ENCODE assay signal across 18 cellular contexts in genomic region chr9:97992219-97992618, GRCh38. TPM values are rescaled to one million over a fixed set of nuclear protein-coding genes. Genes with fewer than 3 reads are reported as not detected.
DNase-seq lines count a peak whose midpoint lies in the region; ATAC-seq and TF ChIP-seq lines count a peak whose summit lies in the region.
"Had no signal": no experiment of that assay in that cellular context is flagged by ENCODE, and none has a peak within 500 bp of the region (broad histone marks: within the 10 kb centered on the region; RNA-seq: fewer than 3 reads in every experiment).

No MANE protein-coding gene starts in this region.

- H3K9me3 Mint-ChIP-seq in activated CD4-positive, alpha-beta T cell treated with anti-CD3 and anti-CD28 coated beads, Interleukin-2, amount 10 ng/mL, durations not matched to agents 24 days and 14 days, result no peaks in the 10 kb centered on the region
- no peaks in the 10 kb centered on the region for H3K9me3 Mint-ChIP-seq in activated CD8-positive, alpha-beta T cell treated with anti-CD3 and anti-CD28 coated beads, Interleukin-2, amount 10 ng/mL, durations not matched to agents 7 days and 5 days (ENCODE audit: insufficient read depth)
- no peaks in the 10 kb centered on the region for H3K9me3 Mint-ChIP-seq in naive thymus-derived CD4-positive, alpha-beta T cell
- H3K9me3 Mint-ChIP-seq in immature natural killer cell, result no peaks in the 10 kb centered on the region
- H3K9me3 Mint-ChIP-seq: brain, naive B cell had no signal

- peaks cover 69% of the 10 kb centered on the region for H3K4me1 ChIP-seq in DOHH2 (ENCODE audit: control insufficient read depth, low read length)
- H3K4me1 ChIP-seq in naive thymus-derived CD4-positive, alpha-beta T cell (ENCODE audit: control insufficient read depth in 2 of 2, insufficient read depth in 2 of 2, low read length in 2 of 2), result peaks cover 28 to 62% of the 10 kb centered on the region in 2 donors

- peaks cover 24% of the 10 kb centered on the region for H3K36me3 Mint-ChIP-seq in activated CD4-positive, alpha-beta T cell treated with anti-CD3 and anti-CD28 coated beads, Interleukin-2, amount 10 ng/mL, durations not matched to agents 24 days and 14 days (ENCODE audit: low read depth)
- H3K36me3 Mint-ChIP-seq in activated CD8-positive, alpha-beta T cell treated with anti-CD3 and anti-CD28 coated beads, Interleukin-2, amount 10 ng/mL, durations not matched to agents 7 days and 5 days (ENCODE audit: low read depth), result peaks cover 52% of the 10 kb centered on the region
- peaks cover 0 to 6% (median 3%) of the 10 kb centered on the region in 5 donors for H3K36me3 Mint-ChIP-seq in naive thymus-derived CD4-positive, alpha-beta T cell
- peaks cover 0 to 6% (median 0%) of the 10 kb centered on the region in 3 donors for H3K36me3 Mint-ChIP-seq in immature natural killer cell
- H3K36me3 Mint-ChIP-seq: naive B cell had no signal

- no peaks in the 10 kb centered on the region for H3K27me3 Mint-ChIP-seq in activated CD4-positive, alpha-beta T cell treated with anti-CD3 and anti-CD28 coated beads, Interleukin-2, amount 10 ng/mL, durations not matched to agents 24 days and 14 days
- H3K27me3 Mint-ChIP-seq in activated CD8-positive, alpha-beta T cell treated with anti-CD3 and anti-CD28 coated beads, Interleukin-2, amount 10 ng/mL, durations not matched to agents 7 days and 5 days (ENCODE audit: low read depth), result no peaks in the 10 kb centered on the region
- H3K27me3 Mint-ChIP-seq in naive thymus-derived CD4-positive, alpha-beta T cell, result no peaks in the 10 kb centered on the region
- no peaks in the 10 kb centered on the region for H3K27me3 Mint-ChIP-seq in immature natural killer cell (ENCODE audit: low read depth in 3 of 3)
- H3K27me3 Mint-ChIP-seq: naive B cell had no signal

- peaks cover 92% of the 10 kb centered on the region for H3K36me3 ChIP-seq in DOHH2 (ENCODE audit: control insufficient read depth, low read length)
- H3K36me3 ChIP-seq in naive thymus-derived CD4-positive, alpha-beta T cell (ENCODE audit: control insufficient read depth in 2 of 3, insufficient read depth in 3 of 3, low read length in 3 of 3), result peaks cover 0 to 16% (median 0%) of the 10 kb centered on the region in 3 experiments

- ATAC-seq in activated CD8-positive, alpha-beta T cell treated with anti-CD3 and anti-CD28 coated beads, Interleukin-2, amount 10 ng/mL, durations not matched to agents 7 days and 5 days, result no peak
- no peak for ATAC-seq in naive thymus-derived CD4-positive, alpha-beta T cell
- no peak for ATAC-seq in HG03045 (IDR thresholded peaks at IDR 0.05; ENCODE audit: unreplicated experiment)
- ATAC-seq: gastroesophageal sphincter, Right ventricle myocardium inferior had no signal

- no peaks in the 10 kb centered on the region for H3K27me3 ChIP-seq in DOHH2 (ENCODE audit: control insufficient read depth, low read length)
- H3K27me3 ChIP-seq in naive thymus-derived CD4-positive, alpha-beta T cell (ENCODE audit: control insufficient read depth in 2 of 2, insufficient read depth in 2 of 2, low read length in 2 of 2), result no peaks in the 10 kb centered on the region
- H3K27me3 ChIP-seq: gastroesophageal sphincter had no signal

- POLR2A ChIA-PET in activated CD8-positive, alpha-beta T cell treated with anti-CD3 and anti-CD28 coated beads, Interleukin-2, amount 10 ng/mL, durations not matched to agents 7 days and 5 days (lab: Charles Lee), result interaction anchor here (0.9 to 1.6 kb wide), 4 partner anchors 9 to 70 kb away, joined by 3 read pairs; partner anchors contain the start of genes ANP32B and TRMO
- POLR2A ChIA-PET in naive thymus-derived CD4-positive, alpha-beta T cell (lab: Charles Lee), result interaction anchor here (1.4 to 2.8 kb wide), 3 partner anchors 9 to 71 kb away, joined by 3 to 11 read pairs (median 9); partner anchors contain the start of genes ANP32B and TRMO

- peak overlapping the region; percentile 62 for H3K4me2 ChIP-seq in DOHH2 (ENCODE audit: low read length)

- peak overlapping the region; percentile 38 for H3K4me3 Mint-ChIP-seq in activated CD4-positive, alpha-beta T cell treated with anti-CD3 and anti-CD28 coated beads, Interleukin-2, amount 10 ng/mL, durations not matched to agents 24 days and 14 days
- peak overlapping the region; percentile 55 for H3K4me3 Mint-ChIP-seq in activated CD8-positive, alpha-beta T cell treated with anti-CD3 and anti-CD28 coated beads, Interleukin-2, amount 10 ng/mL, durations not matched to agents 7 days and 5 days
- H3K4me3 Mint-ChIP-seq in naive thymus-derived CD4-positive, alpha-beta T cell, result peak overlapping the region; percentile 14 to 64 (median 41)
- H3K4me3 Mint-ChIP-seq in immature natural killer cell, result no peak overlapping the region
- H3K4me3 Mint-ChIP-seq: brain had no signal

- H3K9me3 ChIP-seq in DOHH2 (ENCODE audit: control insufficient read depth, insufficient read depth, low read length), result no peaks in the 10 kb centered on the region
- no peaks in the 10 kb centered on the region for H3K9me3 ChIP-seq in naive thymus-derived CD4-positive, alpha-beta T cell (ENCODE audit: control insufficient read depth in 2 of 3, low read length in 3 of 3)
- H3K9me3 ChIP-seq: gastroesophageal sphincter, left ventricle myocardium inferior had no signal

- no peak overlapping the region for H3K4me3 ChIP-seq in DOHH2 (ENCODE audit: low read length)
- no peak overlapping the region for H3K4me3 ChIP-seq in naive thymus-derived CD4-positive, alpha-beta T cell (ENCODE audit: low read length)
- H3K4me3 ChIP-seq: gastroesophageal sphincter, left ventricle myocardium inferior had no signal

- peak overlapping the region; percentile 56 for H3K27ac Mint-ChIP-seq in activated CD4-positive, alpha-beta T cell treated with anti-CD3 and anti-CD28 coated beads, Interleukin-2, amount 10 ng/mL, durations not matched to agents 24 days and 14 days
- peak overlapping the region; percentile 67 for H3K27ac Mint-ChIP-seq in activated CD8-positive, alpha-beta T cell treated with anti-CD3 and anti-CD28 coated beads, Interleukin-2, amount 10 ng/mL, durations not matched to agents 7 days and 5 days
- H3K27ac Mint-ChIP-seq in naive thymus-derived CD4-positive, alpha-beta T cell, result peak overlapping the region in 8 of 9 donors; percentile 44 to 85 (median 72)
- H3K27ac Mint-ChIP-seq in immature natural killer cell, result no peak overlapping the region

- peaks cover 74% of the 10 kb centered on the region for H4K20me1 ChIP-seq in DOHH2 (ENCODE audit: control insufficient read depth, insufficient read depth, low read depth, low read length)

- intact Hi-C loops in activated CD4-positive, alpha-beta T cell treated with anti-CD3 and anti-CD28 coated beads, Interleukin-2, amount 10 ng/mL, durations not matched to agents 24 days and 14 days (cut with micrococcal nuclease), result no loop called here
- intact Hi-C loops in naive thymus-derived CD4-positive, alpha-beta T cell (cut with micrococcal nuclease), result loop anchor here in 1 of 2 donors (2.0 kb wide), 1 partner anchor 17 kb away; no protein-coding TSS in a partner anchor

- peaks cover 71% of the 10 kb centered on the region for H3K4me1 Mint-ChIP-seq in activated CD4-positive, alpha-beta T cell treated with anti-CD3 and anti-CD28 coated beads, Interleukin-2, amount 10 ng/mL, durations not matched to agents 24 days and 14 days
- H3K4me1 Mint-ChIP-seq in activated CD8-positive, alpha-beta T cell treated with anti-CD3 and anti-CD28 coated beads, Interleukin-2, amount 10 ng/mL, durations not matched to agents 7 days and 5 days (ENCODE audit: low read depth), result peaks cover 89% of the 10 kb centered on the region
- H3K4me1 Mint-ChIP-seq in naive thymus-derived CD4-positive, alpha-beta T cell, result peaks cover 51 to 90% (median 78%) of the 10 kb centered on the region in 7 donors
- peaks cover 49 to 72% of the 10 kb centered on the region in 2 donors for H3K4me1 Mint-ChIP-seq in immature natural killer cell

- CTCF ChIA-PET in activated CD8-positive, alpha-beta T cell treated with anti-CD3 and anti-CD28 coated beads, Interleukin-2, amount 10 ng/mL, durations not matched to agents 7 days and 5 days (lab: Charles Lee), result interaction anchor here (1.0 to 3.8 kb wide), 5 partner anchors 10 to 69 kb away, joined by 3 to 21 read pairs (median 4); partner anchors contain the start of gene TRMO
- CTCF ChIA-PET in naive thymus-derived CD4-positive, alpha-beta T cell (lab: Charles Lee), result interaction anchor here (1.1 kb wide), 1 partner anchor 10 kb away, joined by 3 read pairs; no protein-coding TSS in a partner anchor

- H3K27ac ChIP-seq in DOHH2 (ENCODE audit: low read depth, low read length), result peak overlapping the region; percentile 44
- H3K27ac ChIP-seq in naive thymus-derived CD4-positive, alpha-beta T cell (ENCODE audit: low read depth, low read length), result peak overlapping the region; percentile 38
- H3K27ac ChIP-seq: gastroesophageal sphincter, left ventricle myocardium inferior had no signal

- no peak for DNase-seq in activated CD4-positive, alpha-beta T cell treated with anti-CD3 and anti-CD28 coated beads, Interleukin-2, amount 10 ng/mL, durations not matched to agents 24 days and 14 days
- no peak for DNase-seq in activated CD4-positive, alpha-beta T cell treated with anti-CD3 and anti-CD28 coated beads, Interleukin-2, amount 50 U/mL, for 1 hour
- DNase-seq in activated CD8-positive, alpha-beta T cell treated with anti-CD3 and anti-CD28 coated beads, Interleukin-2, amount 10 ng/mL, durations not matched to agents 7 days and 5 days, result no peak
- no peak for DNase-seq in naive thymus-derived CD4-positive, alpha-beta T cell
- no peak for DNase-seq in SK-N-DZ (ENCODE audit: low spot score)
- DNase-seq in immature natural killer cell, result no peak
- DNase-seq: activated effector memory CD4-positive, alpha-beta T cell treated with anti-CD3 and anti-CD28 coated beads, Interleukin-2, amount 50 U/mL, for 16 hours; left ventricle myocardium inferior; NCI-H1417 treated with DMSO at 0.1 percent for 48 hours; NK-92 treated with Interleukin-12 subunit alpha and Interleukin-12 subunit beta, amount 100 ng/mL, for 24 hours had no signal

- H3F3A ChIP-seq in DOHH2 (ENCODE audit: control insufficient read depth, insufficient read depth), result peaks cover 29% of the 10 kb centered on the region

- no peaks in the 10 kb centered on the region for H3K9me2 ChIP-seq in DOHH2 (replicated peaks; ENCODE audit: control insufficient read depth, low read length)

- H3K79me2 ChIP-seq in DOHH2 (ENCODE audit: control insufficient read depth, low read length), result peaks cover 100% of the 10 kb centered on the region

- TF ChIP-seq CTCF in DOHH2 (IDR thresholded peaks at IDR 0.05; ENCODE audit: low read depth, low read length, poor library complexity, severe bottlenecking), result no peak

RNA-seq across cellular contexts. Expression of gene ANP32B, which starts 9.1 kb away (rescaled TPM):
- 332 and 333 TPM in 2 replicates for total RNA-seq in activated CD4-positive, alpha-beta T cell treated with anti-CD3 and anti-CD28 coated beads, Interleukin-2, amount 10 ng/mL, durations not matched to agents 24 days and 14 days
- 100 to 1,000 TPM; 347 to 354 TPM for total RNA-seq in activated CD8-positive, alpha-beta T cell treated with anti-CD3 and anti-CD28 coated beads, Interleukin-2, amount 10 ng/mL, durations not matched to agents 7 days and 5 days
- 100 to 1,000 TPM; 143 to 267 (median 186) TPM for total RNA-seq in naive thymus-derived CD4-positive, alpha-beta T cell
- 100 to 1,000 TPM; 108 to 123 TPM for polyA plus RNA-seq in naive thymus-derived CD4-positive, alpha-beta T cell
- 9.9 and 12.2 TPM in 2 replicates for polyA plus RNA-seq in SK-N-DZ (2014; cell fraction: cytosol; rRNA removed)
- 5.8 and 17.1 TPM in 2 replicates for polyA plus RNA-seq in SK-N-DZ (2014; cell fraction: nucleus; rRNA removed)
- polyA plus RNA-seq in immature natural killer cell, result 10 to 100 TPM; 33.9 to 53.7 (median 39.1) TPM

RNA-seq across cellular contexts. Expression of gene HEMGN, which starts 54.2 kb away (rescaled TPM):
- 0.38 and 0.54 TPM in 2 replicates for total RNA-seq in activated CD4-positive, alpha-beta T cell treated with anti-CD3 and anti-CD28 coated beads, Interleukin-2, amount 10 ng/mL, durations not matched to agents 24 days and 14 days
- total RNA-seq in activated CD8-positive, alpha-beta T cell treated with anti-CD3 and anti-CD28 coated beads, Interleukin-2, amount 10 ng/mL, durations not matched to agents 7 days and 5 days, result 1 to 10 TPM; 1.2 to 1.6 TPM
- total RNA-seq in naive thymus-derived CD4-positive, alpha-beta T cell, result 1 to 10 TPM; 1.3 to 4.3 (median 2.3) TPM
- 10 to 100 TPM; 13.6 to 14.2 TPM for polyA plus RNA-seq in naive thymus-derived CD4-positive, alpha-beta T cell
- polyA plus RNA-seq in SK-N-DZ (2014; cell fraction: cytosol; rRNA removed), result not detected in 2 replicates
- not detected in 2 replicates for polyA plus RNA-seq in SK-N-DZ (2014; cell fraction: nucleus; rRNA removed)
- 1 to 10 TPM in 1 of 3 donors, under 1 TPM in 2; 0.77 to 1.8 (median 0.97) TPM for polyA plus RNA-seq in immature natural killer cell
- total RNA-seq: dermis microvascular lymphatic vessel endothelial cell, epithelial cell of proximal tubule, gastroesophageal sphincter had no signal

Comparison
In these comparisons a context has a peak if more than half of its experiments do, and no peak if none do; other contexts are left out.
1. H3K27ac Mint-ChIP-seq: peak in activated CD4-positive, alpha-beta T cell treated with anti-CD3 and anti-CD28 coated beads, Interleukin-2, amount 10 ng/mL, durations not matched to agents 24 days and 14 days (single experiment), activated CD8-positive, alpha-beta T cell treated with anti-CD3 and anti-CD28 coated beads, Interleukin-2, amount 10 ng/mL, durations not matched to agents 7 days and 5 days (single experiment) and naive thymus-derived CD4-positive, alpha-beta T cell (8 of 9); none in immature natural killer cell (0 of 6).
2. H3K4me3 Mint-ChIP-seq: peak in activated CD4-positive, alpha-beta T cell treated with anti-CD3 and anti-CD28 coated beads, Interleukin-2, amount 10 ng/mL, durations not matched to agents 24 days and 14 days (single experiment), activated CD8-positive, alpha-beta T cell treated with anti-CD3 and anti-CD28 coated beads, Interleukin-2, amount 10 ng/mL, durations not matched to agents 7 days and 5 days (single experiment) and naive thymus-derived CD4-positive, alpha-beta T cell (10 of 10); none in immature natural killer cell (0 of 5).